32 cellular contexts compared by ENCODE assay signal in genomic region chr3:96200897-96201296, GRCh38.
"Had no signal": no experiment of that assay in that cellular context is flagged by ENCODE, and none has a peak within 500 bp of the region (broad histone marks: within the 10 kb centered on the region; RNA-seq: fewer than 3 reads in every experiment).

No MANE protein-coding gene starts in this region.

- H3K36me3 ChIP-seq: adrenal gland, ascending aorta, breast epithelium, cardiac muscle cell, colonic mucosa, WERI-Rb-1 had no signal

- H3K27me3 Mint-ChIP-seq: activated B cell treated with CpG ODN at 0.5 μM for 24 hours; activated CD8-positive, alpha-beta T cell treated with anti-CD3 and anti-CD28 coated beads for 36 hours; activated naive CD4-positive, alpha-beta T cell treated with anti-CD3 and anti-CD28 coated beads, Interleukin-2, amount 50 U/mL, for 24 hours; activated naive CD8-positive, alpha-beta T cell treated with anti-CD3 and anti-CD28 coated beads for 36 hours; activated naive CD8-positive, alpha-beta T cell treated with anti-CD3 and anti-CD28 coated beads, Interleukin-2, amount 50 U/mL, for 24 hours; T-helper 17 cell had no signal

- H3K9me3 Mint-ChIP-seq: activated naive CD4-positive, alpha-beta T cell treated with anti-CD3 and anti-CD28 coated beads, Interleukin-2, amount 50 U/mL, for 24 hours had no signal

- H3K4me1 Mint-ChIP-seq: activated B cell treated with CpG ODN at 0.5 μM for 24 hours; activated naive CD4-positive, alpha-beta T cell treated with anti-CD3 and anti-CD28 coated beads, Interleukin-2, amount 50 U/mL, for 24 hours; activated naive CD8-positive, alpha-beta T cell treated with anti-CD3 and anti-CD28 coated beads for 36 hours; activated naive CD8-positive, alpha-beta T cell treated with anti-CD3 and anti-CD28 coated beads, Interleukin-2, amount 50 U/mL, for 24 hours; brain; T-helper 17 cell had no signal

- H3K9me3 ChIP-seq: adrenal gland, ascending aorta, breast epithelium, colonic mucosa had no signal

- H3K4me3 Mint-ChIP-seq: activated B cell treated with CpG ODN at 0.5 μM for 24 hours; activated CD8-positive, alpha-beta T cell treated with anti-CD3 and anti-CD28 coated beads for 36 hours; activated naive CD4-positive, alpha-beta T cell treated with anti-CD3 and anti-CD28 coated beads for 36 hours; activated naive CD4-positive, alpha-beta T cell treated with anti-CD3 and anti-CD28 coated beads, Interleukin-2, amount 50 U/mL, for 24 hours; activated naive CD8-positive, alpha-beta T cell treated with anti-CD3 and anti-CD28 coated beads for 36 hours; activated naive CD8-positive, alpha-beta T cell treated with anti-CD3 and anti-CD28 coated beads, Interleukin-2, amount 50 U/mL, for 24 hours; activated T-helper 1 cell treated with anti-CD3 and anti-CD28 coated beads, Interleukin-12 subunit alpha, Interleukin-12 subunit beta, Interleukin-2, Interleukin-4 antibody, amounts not matched to agents 30 ng/mL and 10 ng/mL and 1 ng/mL, durations not matched to agents 14 hours and 24 hours and 36 hours; brain; T-helper 17 cell; T-helper 2 cell treated with Interferon-gamma antibody and Interleukin-4, amounts not matched to agents 5 μg/mL and 100 μg/mL, for 36 hours had no signal

- H3K27me3 ChIP-seq: adrenal gland, ascending aorta, breast epithelium, cardiac muscle cell, colonic mucosa had no signal

- H3K27ac ChIP-seq: adrenal gland, ascending aorta, breast epithelium, cardiac muscle cell, colonic mucosa, epithelial cell of prostate, WERI-Rb-1 had no signal

- H3K36me3 Mint-ChIP-seq: activated naive CD4-positive, alpha-beta T cell treated with anti-CD3 and anti-CD28 coated beads, Interleukin-2, amount 50 U/mL, for 24 hours; activated naive CD8-positive, alpha-beta T cell treated with anti-CD3 and anti-CD28 coated beads for 36 hours; brain had no signal

- ATAC-seq: activated CD4-positive, CD25-positive, alpha-beta regulatory T cell treated with anti-CD3 and anti-CD28 coated beads, Interleukin-2, amount 50 U/mL, for 24 hours; activated CD8-positive, alpha-beta T cell treated with anti-CD3 and anti-CD28 coated beads for 36 hours; activated naive CD8-positive, alpha-beta T cell treated with anti-CD3 and anti-CD28 coated beads, Interleukin-2, amount 50 U/mL, for 24 hours; T-helper 17 cell had no signal

- H3K27ac Mint-ChIP-seq: activated B cell treated with CpG ODN at 0.5 μM for 24 hours; activated CD8-positive, alpha-beta T cell treated with anti-CD3 and anti-CD28 coated beads for 36 hours; activated naive CD4-positive, alpha-beta T cell treated with anti-CD3 and anti-CD28 coated beads for 36 hours; activated naive CD4-positive, alpha-beta T cell treated with anti-CD3 and anti-CD28 coated beads, Interleukin-2, amount 50 U/mL, for 24 hours; activated naive CD8-positive, alpha-beta T cell treated with anti-CD3 and anti-CD28 coated beads for 36 hours; activated naive CD8-positive, alpha-beta T cell treated with anti-CD3 and anti-CD28 coated beads, Interleukin-2, amount 50 U/mL, for 24 hours; activated T-helper 1 cell treated with anti-CD3 and anti-CD28 coated beads, Interleukin-12 subunit alpha, Interleukin-12 subunit beta, Interleukin-2, Interleukin-4 antibody, amounts not matched to agents 30 ng/mL and 10 ng/mL and 1 ng/mL, durations not matched to agents 14 hours and 24 hours and 36 hours; activated T-helper 2 cell treated with anti-CD3 and anti-CD28 coated beads, Interferon-gamma antibody, Interleukin-2, Interleukin-4, amounts not matched to agents 10 μg/mL and 5 μg/mL and 100 μg/mL, durations not matched to agents 14 hours and 24 hours and 36 hours; brain; T-helper 17 cell; T-helper 2 cell treated with Interferon-gamma antibody and Interleukin-4, amounts not matched to agents 5 μg/mL and 100 μg/mL, for 36 hours had no signal

- H3K4me1 ChIP-seq: adrenal gland, ascending aorta, breast epithelium, colonic mucosa had no signal

- DNase-seq: activated B cell treated with CpG ODN at 0.5 μM for 24 hours; activated CD4-positive, alpha-beta T cell treated with anti-CD3 and anti-CD28 coated beads for 48 hours; activated CD4-positive, alpha-beta T cell treated with anti-CD3 and anti-CD28 coated beads, Interleukin-2, amount 50 U/mL, for 1 hour; activated CD4-positive, alpha-beta T cell treated with anti-CD3 and anti-CD28 coated beads, Interleukin-2, amount 50 U/mL, for 48 hours; activated CD8-positive, alpha-beta memory T cell treated with anti-CD3 and anti-CD28 coated beads for 24 hours; activated CD8-positive, alpha-beta T cell treated with anti-CD3 and anti-CD28 coated beads for 36 hours; activated effector memory CD4-positive, alpha-beta T cell treated with anti-CD3 and anti-CD28 coated beads, Interleukin-2, amount 50 U/mL, for 16 hours; activated naive CD4-positive, alpha-beta T cell treated with anti-CD3 and anti-CD28 coated beads for 36 hours; activated naive CD8-positive, alpha-beta T cell treated with anti-CD3 and anti-CD28 coated beads for 36 hours; activated naive CD8-positive, alpha-beta T cell treated with anti-CD3 and anti-CD28 coated beads, Interleukin-2, amount 50 U/mL, for 24 hours; activated T-cell treated with anti-CD3 and anti-CD28 coated beads, Interleukin-2, amount 50 U/mL, for 48 hours; adrenal gland; amygdala; central memory CD4-positive, alpha-beta T cell; cerebellar nuclear complex; colonic mucosa; effector CD8-positive, alpha-beta T cell; foreskin fibroblast; T-helper 1 cell; T-helper 17 cell; T1000; WERI-Rb-1 had no signal

- H3K4me3 ChIP-seq: adrenal gland, ascending aorta, breast epithelium, cardiac muscle cell, colonic mucosa had no signal
